31 cellular contexts compared by ENCODE assay signal in the genomic region with DNA sequence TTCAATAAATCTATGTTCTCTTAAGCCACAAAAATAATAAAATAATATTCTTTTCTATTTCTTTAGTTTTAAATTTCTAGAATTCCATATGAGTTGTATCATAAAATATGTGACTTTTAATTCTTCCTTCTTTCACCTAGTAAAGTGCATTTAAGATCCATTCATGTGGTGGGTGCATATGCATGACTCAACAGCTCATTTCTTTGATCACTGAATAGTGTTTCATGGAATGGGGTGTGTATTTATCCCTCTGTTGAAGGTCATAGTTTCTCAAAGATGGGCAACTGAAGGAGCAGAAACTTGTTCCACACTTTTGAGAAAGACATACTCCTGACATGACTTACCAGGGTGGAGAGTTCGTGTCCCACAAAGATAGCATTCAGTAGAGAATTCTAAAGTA.
"Had no signal": no experiment of that assay in that cellular context is flagged by ENCODE, and none has a peak within 500 bp of the region (broad histone marks: within the 10 kb centered on the region; RNA-seq: fewer than 3 reads in every experiment).

No MANE protein-coding gene starts in this region.

- DNase-seq: activated B cell treated with CpG ODN at 0.5 μM for 24 hours; activated CD4-positive, alpha-beta memory T cell treated with anti-CD3 and anti-CD28 coated beads for 36 hours; activated CD4-positive, alpha-beta T cell treated with anti-CD3 and anti-CD28 coated beads for 4 hours; activated CD4-positive, alpha-beta T cell treated with anti-CD3 and anti-CD28 coated beads, Interleukin-2, amount 50 U/mL, for 1 hour; activated CD4-positive, CD25-positive, alpha-beta regulatory T cell treated with anti-CD3 and anti-CD28 coated beads, Interleukin-2, amount 50 U/mL, for 72 hours; activated CD8-positive, alpha-beta memory T cell treated with anti-CD3 and anti-CD28 coated beads, Interleukin-2, amount 50 U/mL, for 4 hours; activated gamma-delta T cell treated with Interleukin-2 at 50 U/mL for 16 hours; activated naive CD4-positive, alpha-beta T cell treated with anti-CD3 and anti-CD28 coated beads for 36 hours; activated T-cell treated with anti-CD3 and anti-CD28 coated beads for 4 hours; activated T-cell treated with anti-CD3 and anti-CD28 coated beads, Interleukin-2, amount 50 U/mL, for 4 hours; adrenal gland; NCI-H1048; NCI-H1105 treated with DMSO at 0.1 percent for 48 hours; NCI-H1436; NCI-H1694; NCI-H1930; NCI-H2081 treated with DMSO at 0.1 percent for 48 hours; NCI-H345; NCI-H524 treated with DMSO at 0.1 percent for 48 hours; Peyer's patch; RPMI8226; SIG-M5; T-cell; T-helper 17 cell had no signal

- H3K27ac Mint-ChIP-seq: activated B cell treated with CpG ODN at 0.5 μM for 24 hours; activated CD4-positive, alpha-beta memory T cell treated with anti-CD3 and anti-CD28 coated beads for 36 hours; activated naive CD4-positive, alpha-beta T cell treated with anti-CD3 and anti-CD28 coated beads for 36 hours; activated naive CD4-positive, alpha-beta T cell treated with anti-CD3 and anti-CD28 coated beads, Interleukin-2, amount 50 U/mL, for 72 hours; activated T-helper 1 cell treated with anti-CD3 and anti-CD28 coated beads, Interleukin-12 subunit alpha, Interleukin-12 subunit beta, Interleukin-2, Interleukin-4 antibody, amounts not matched to agents 30 ng/mL and 10 ng/mL and 1 ng/mL, durations not matched to agents 14 hours and 24 hours and 36 hours; T-cell; T-helper 17 cell had no signal

- H3K9me3 ChIP-seq: adrenal gland, Peyer's patch had no signal

- H3K4me1 ChIP-seq: adrenal gland, Peyer's patch had no signal

- H3K27ac ChIP-seq: adrenal gland, cardiac muscle cell, Peyer's patch, VCaP had no signal

- H3K36me3 Mint-ChIP-seq: activated CD4-positive, alpha-beta memory T cell treated with anti-CD3 and anti-CD28 coated beads for 36 hours; activated naive CD4-positive, alpha-beta T cell treated with anti-CD3 and anti-CD28 coated beads, Interleukin-2, amount 50 U/mL, for 72 hours; T-cell had no signal

- H3K4me1 Mint-ChIP-seq: activated B cell treated with CpG ODN at 0.5 μM for 24 hours; central memory CD8-positive, alpha-beta T cell; T-cell; T-helper 17 cell had no signal

- ATAC-seq: activated naive CD4-positive, alpha-beta T cell treated with anti-CD3 and anti-CD28 coated beads, Interleukin-2, amount 50 U/mL, for 72 hours; activated T-cell treated with anti-CD3 and anti-CD28 coated beads, Interleukin-2, amount 50 U/mL, for 4 hours; Right ventricle myocardium inferior; SK-N-SH treated with all-trans-retinoic acid at 6 μM for 48 hours; T-cell; T-helper 17 cell had no signal

- H3K36me3 ChIP-seq: adrenal gland, cardiac muscle cell, Peyer's patch had no signal

- H3K27me3 Mint-ChIP-seq: activated B cell treated with CpG ODN at 0.5 μM for 24 hours; activated CD4-positive, alpha-beta memory T cell treated with anti-CD3 and anti-CD28 coated beads for 36 hours; central memory CD8-positive, alpha-beta T cell; T-cell; T-helper 17 cell had no signal

- H3K4me3 ChIP-seq: adrenal gland, cardiac muscle cell, Peyer's patch had no signal

- H3K27me3 ChIP-seq: adrenal gland, cardiac muscle cell, Peyer's patch had no signal

- H3K4me3 Mint-ChIP-seq: activated B cell treated with CpG ODN at 0.5 μM for 24 hours; activated CD4-positive, alpha-beta memory T cell treated with anti-CD3 and anti-CD28 coated beads for 36 hours; activated naive CD4-positive, alpha-beta T cell treated with anti-CD3 and anti-CD28 coated beads for 36 hours; activated T-cell treated with anti-CD3 and anti-CD28 coated beads, Interleukin-2, amount 50 U/mL, for 4 hours; activated T-helper 1 cell treated with anti-CD3 and anti-CD28 coated beads, Interleukin-12 subunit alpha, Interleukin-12 subunit beta, Interleukin-2, Interleukin-4 antibody, amounts not matched to agents 30 ng/mL and 10 ng/mL and 1 ng/mL, durations not matched to agents 14 hours and 24 hours and 36 hours; central memory CD8-positive, alpha-beta T cell; T-cell; T-helper 17 cell had no signal
